22 cellular contexts compared by ENCODE assay signal in genomic region chr15:57335326-57336118, GRCh38. TPM values are rescaled to one million over a fixed set of nuclear protein-coding genes. Genes with fewer than 3 reads are reported as not detected.
"Had no signal": no experiment of that assay in that cellular context is flagged by ENCODE, and none has a peak within 500 bp of the region (broad histone marks: within the 10 kb centered on the region; RNA-seq: fewer than 3 reads in every experiment).

No MANE protein-coding gene starts in this region.

- H3K4me3 ChIP-seq: coronary artery, gastrocnemius medialis, heart right ventricle, upper lobe of left lung had no signal

- H3K9me3 ChIP-seq: gastrocnemius medialis, heart right ventricle, neutrophil, upper lobe of left lung had no signal

- ATAC-seq: activated CD8-positive, alpha-beta T cell treated with anti-CD3 and anti-CD28 coated beads, Interleukin-2, amount 10 ng/mL, durations not matched to agents 7 days and 5 days; gastrocnemius medialis; naive thymus-derived CD4-positive, alpha-beta T cell; stimulated activated naive CD8-positive, alpha-beta T cell treated with anti-CD3 and anti-CD28 coated beads, Interleukin-15, amount 100 ng/mL, for 72 hours had no signal

- H3K9ac ChIP-seq: parathyroid adenoma had no signal

- H3K9me3 Mint-ChIP-seq: activated B cell treated with CpG ODN at 0.5 μM for 24 hours; activated CD4-positive, alpha-beta T cell treated with anti-CD3 and anti-CD28 coated beads, Interleukin-2, amount 10 ng/mL, durations not matched to agents 24 days and 14 days; activated naive CD8-positive, alpha-beta T cell treated with anti-CD3 and anti-CD28 coated beads, Interleukin-2, amount 10 ng/mL, durations not matched to agents 7 days and 5 days; central memory CD8-positive, alpha-beta T cell; naive thymus-derived CD4-positive, alpha-beta T cell; stimulated activated naive CD8-positive, alpha-beta T cell treated with anti-CD3 and anti-CD28 coated beads, Interleukin-15, amount 100 ng/mL, for 72 hours had no signal

- H3K4me1 Mint-ChIP-seq: activated B cell treated with CpG ODN at 0.5 μM for 24 hours; activated CD4-positive, alpha-beta T cell treated with anti-CD3 and anti-CD28 coated beads, Interleukin-2, amount 10 ng/mL, durations not matched to agents 24 days and 14 days; activated naive CD8-positive, alpha-beta T cell treated with anti-CD3 and anti-CD28 coated beads, Interleukin-2, amount 10 ng/mL, durations not matched to agents 7 days and 5 days had no signal

- H3K36me3 Mint-ChIP-seq: activated naive CD8-positive, alpha-beta T cell treated with anti-CD3 and anti-CD28 coated beads, Interleukin-2, amount 10 ng/mL, durations not matched to agents 7 days and 5 days; naive thymus-derived CD4-positive, alpha-beta T cell had no signal

- H3K36me3 ChIP-seq: brain microvascular endothelial cell, gastrocnemius medialis, heart right ventricle, neutrophil, upper lobe of left lung had no signal

- H3K27ac Mint-ChIP-seq: activated B cell treated with CpG ODN at 0.5 μM for 24 hours; activated CD4-positive, alpha-beta T cell treated with anti-CD3 and anti-CD28 coated beads, Interleukin-2, amount 10 ng/mL, durations not matched to agents 24 days and 14 days; activated CD8-positive, alpha-beta T cell treated with anti-CD3 and anti-CD28 coated beads, Interleukin-2, amount 10 ng/mL, durations not matched to agents 7 days and 5 days; activated naive CD8-positive, alpha-beta T cell treated with anti-CD3 and anti-CD28 coated beads, Interleukin-2, amount 10 ng/mL, durations not matched to agents 7 days and 5 days; naive thymus-derived CD4-positive, alpha-beta T cell had no signal

- H3K4me1 ChIP-seq: gastrocnemius medialis, parathyroid adenoma had no signal

- H3K27me3 Mint-ChIP-seq: activated CD4-positive, alpha-beta T cell treated with anti-CD3 and anti-CD28 coated beads, Interleukin-2, amount 10 ng/mL, durations not matched to agents 24 days and 14 days had no signal

- DNase-seq: activated B cell treated with CpG ODN at 0.5 μM for 24 hours; activated CD4-positive, alpha-beta T cell treated with anti-CD3 and anti-CD28 coated beads, Interleukin-2, amount 10 ng/mL, durations not matched to agents 24 days and 14 days; activated CD8-positive, alpha-beta memory T cell treated with anti-CD3 and anti-CD28 coated beads, Interleukin-2, amount 50 U/mL, for 4 hours; activated CD8-positive, alpha-beta T cell treated with anti-CD3 and anti-CD28 coated beads, Interleukin-2, amount 10 ng/mL, durations not matched to agents 7 days and 5 days; activated gamma-delta T cell; activated naive CD8-positive, alpha-beta T cell treated with anti-CD3 and anti-CD28 coated beads, Interleukin-2, amount 10 ng/mL, durations not matched to agents 7 days and 5 days; activated T-cell treated with anti-CD3 and anti-CD28 coated beads, Interleukin-2, amount 50 U/mL, for 48 hours; anterior cingulate cortex; brain microvascular endothelial cell; effector CD8-positive, alpha-beta T cell; gastrocnemius medialis; heart right ventricle; naive thymus-derived CD4-positive, alpha-beta T cell; stimulated activated CD4-positive, alpha-beta T cell treated with anti-CD3 and anti-CD28 coated beads, Interleukin-1b, Interleukin-23, amount 100 ng/mL, for 48 hours; stimulated activated naive CD8-positive, alpha-beta T cell treated with anti-CD3 and anti-CD28 coated beads, Interleukin-15, amount 100 ng/mL, for 72 hours; T-helper 2 cell; upper lobe of left lung had no signal

- H2AFZ ChIP-seq: parathyroid adenoma had no signal

- H3K27me3 ChIP-seq: brain microvascular endothelial cell, heart right ventricle, upper lobe of left lung had no signal

- H3K27ac ChIP-seq: brain microvascular endothelial cell, coronary artery, epithelial cell of prostate, gastrocnemius medialis, heart right ventricle, neutrophil, parathyroid adenoma had no signal

- H3K4me3 Mint-ChIP-seq: activated B cell treated with CpG ODN at 0.5 μM for 24 hours; activated CD4-positive, alpha-beta T cell treated with anti-CD3 and anti-CD28 coated beads, Interleukin-2, amount 10 ng/mL, durations not matched to agents 24 days and 14 days; activated CD8-positive, alpha-beta T cell treated with anti-CD3 and anti-CD28 coated beads, Interleukin-2, amount 10 ng/mL, durations not matched to agents 7 days and 5 days; activated naive CD8-positive, alpha-beta T cell treated with anti-CD3 and anti-CD28 coated beads, Interleukin-2, amount 10 ng/mL, durations not matched to agents 7 days and 5 days; central memory CD8-positive, alpha-beta T cell; naive thymus-derived CD4-positive, alpha-beta T cell; stimulated activated naive CD8-positive, alpha-beta T cell treated with anti-CD3 and anti-CD28 coated beads, Interleukin-15, amount 100 ng/mL, for 72 hours had no signal

RNA-seq across cellular contexts. Expression of gene CGNL1, which starts 40.8 kb away (rescaled TPM):
- total RNA-seq: activated CD4-positive, alpha-beta T cell treated with anti-CD3 and anti-CD28 coated beads, Interleukin-2, amount 10 ng/mL, durations not matched to agents 24 days and 14 days; activated CD8-positive, alpha-beta T cell treated with anti-CD3 and anti-CD28 coated beads, Interleukin-2, amount 10 ng/mL, durations not matched to agents 7 days and 5 days; activated naive CD8-positive, alpha-beta T cell treated with anti-CD3 and anti-CD28 coated beads, Interleukin-2, amount 10 ng/mL, durations not matched to agents 7 days and 5 days; naive thymus-derived CD4-positive, alpha-beta T cell had no signal
- polyA plus RNA-seq: naive thymus-derived CD4-positive, alpha-beta T cell had no signal
